ENCODE assay signal across 8 cellular contexts in genomic region chr18:623760-624620, GRCh38. TPM values are rescaled to one million over a fixed set of nuclear protein-coding genes. Genes with fewer than 3 reads are reported as not detected.
DNase-seq lines count a peak whose midpoint lies in the region; ATAC-seq and TF ChIP-seq lines count a peak whose summit lies in the region.

No MANE protein-coding gene starts in this region.

- no peaks in the 10 kb centered on the region for H3K4me1 Mint-ChIP-seq in central memory CD8-positive, alpha-beta T cell

- no peaks in the 10 kb centered on the region for H3K9me3 ChIP-seq in left lung

- ATAC-seq in HG02610 (IDR thresholded peaks at IDR 0.05; ENCODE audit: unreplicated experiment) (peak; percentile 50), left lung (peak; percentile 91), GM21717 (IDR thresholded peaks at IDR 0.05; ENCODE audit: unreplicated experiment) (no peak)
- ATAC-seq in central memory CD8-positive, alpha-beta T cell (replicated peaks; ENCODE audit: extremely low read depth, poor library complexity, severe bottlenecking) = peak; percentile 40

- TF ChIP-seq CTCF in left lung (IDR thresholded peaks at IDR 0.05) = peak; percentile 73 to 81

- H3K27me3 Mint-ChIP-seq in central memory CD8-positive, alpha-beta T cell = peaks cover 51% of the 10 kb centered on the region

- H3K36me3 ChIP-seq in left lung = no peaks in the 10 kb centered on the region

- no peaks in the 10 kb centered on the region for H3K36me3 Mint-ChIP-seq in central memory CD8-positive, alpha-beta T cell (ENCODE audit: insufficient read depth)

- intact Hi-C loops in left lung (cut with DNase I) = loop anchor here in 1 of 2 donors (5.0 kb wide), 1 partner anchor 213 kb away; no protein-coding TSS in a partner anchor

- H3K4me1 ChIP-seq in left lung = no peaks in the 10 kb centered on the region

- H3K4me3 Mint-ChIP-seq in central memory CD8-positive, alpha-beta T cell = no peak overlapping the region

- no peak overlapping the region for H3K4me3 ChIP-seq in left lung

- no peaks in the 10 kb centered on the region for H3K27me3 ChIP-seq in left lung

- peak; percentile 34 for DNase-seq in DMS114 treated with DMSO at 0.1 percent for 48 hours (lab: John Stamatoyannopoulos, UW; ENCODE audit: unreplicated experiment)
- peak; percentile 34 for DNase-seq in NCI-H226
- DNase-seq in activated CD4-positive, CD25-positive, alpha-beta regulatory T cell treated with anti-CD3 and anti-CD28 coated beads, Interleukin-2, amount 50 U/mL, for 72 hours = peak; percentile 51
- DNase-seq in central memory CD8-positive, alpha-beta T cell (ENCODE audit: low spot score in 2 of 2) = peak; percentile 16 to 20
- DNase-seq in left lung = peak in 1 of 2 donors; percentile 55
- DNase-seq in stimulated activated CD4-positive, alpha-beta T cell treated with anti-CD3 and anti-CD28 coated beads, Interleukin-4, amount 100 ng/mL, for 4 hours = peak; percentile 51 to 54

- no peak overlapping the region for H3K27ac ChIP-seq in left lung

- no peaks in the 10 kb centered on the region for H3K9me3 Mint-ChIP-seq in central memory CD8-positive, alpha-beta T cell

- no peak overlapping the region for H3K27ac Mint-ChIP-seq in central memory CD8-positive, alpha-beta T cell (ENCODE audit: low read depth)

RNA-seq across cellular contexts. Expression of gene CLUL1, which starts 27.2 kb away (rescaled TPM):
- total RNA-seq in left lung = 1 to 10 TPM; 1.3 to 1.4 TPM

RNA-seq across cellular contexts. Expression of gene TYMS, which starts 33.5 kb away (rescaled TPM):
- total RNA-seq in left lung = 10 to 100 TPM; 25.9 to 39.6 TPM

RNA-seq across cellular contexts. Expression of gene CETN1, which starts 43.8 kb away (rescaled TPM):
- total RNA-seq in left lung = not detected
